8 cellular contexts compared by ENCODE assay signal in genomic region chr15:43370975-43371974, GRCh38. TPM values are rescaled to one million over a fixed set of nuclear protein-coding genes. Genes with fewer than 3 reads are reported as not detected.
DNase-seq lines count a peak whose midpoint lies in the region; ATAC-seq lines count a peak whose summit lies in the region.

Gene TUBGCP4, plus strand, starts transcription at chr15:43371101. Its CDS starts 254 bp downstream, at chr15:43371355.
Gene ZSCAN29, minus strand, starts transcription at chr15:43371043. Its CDS starts 1,130 bp downstream, at chr15:43369913.

- no peaks in the 10 kb centered on the region for H3K9me3 ChIP-seq in endocrine pancreas (ENCODE audit: control insufficient read depth, low read length)

- peaks cover 16% of the 10 kb centered on the region for H3K4me1 ChIP-seq in endocrine pancreas (ENCODE audit: control insufficient read depth, insufficient read depth, low read length)

- peak within 1 kb of the TSS; percentile 98 for H3K9ac ChIP-seq in endocrine pancreas (ENCODE audit: control insufficient read depth, insufficient read depth, low read length)

- DNase-seq in C1 segment of cervical spinal cord (lab: John Stamatoyannopoulos, UW) (peak; percentile 2 to 87 (median 68)), NK-92 (lab: John Stamatoyannopoulos, UW; ENCODE audit: unreplicated experiment) (peak; percentile 37), mesenteric fat pad (ENCODE audit: low spot score) (peak; percentile 96)
- peak; percentile 62 to 68 for DNase-seq in activated CD8-positive, alpha-beta memory T cell treated with anti-CD3 and anti-CD28 coated beads for 4 hours (ENCODE audit: low read depth in 2 of 2)
- DNase-seq in stimulated activated CD8-positive, alpha-beta memory T cell treated with anti-CD3 and anti-CD28 coated beads, Interleukin-15, amount 100 ng/mL, for 24 hours (ENCODE audit: low read depth) = peak; percentile 59

- no peaks in the 10 kb centered on the region for H3K27me3 ChIP-seq in endocrine pancreas (ENCODE audit: control insufficient read depth, insufficient read depth, low read length)

- peak within 1 kb of the TSS; percentile 82 for H3K4me3 ChIP-seq in endocrine pancreas (ENCODE audit: control insufficient read depth, insufficient read depth, low read length)

- H3K36me3 ChIP-seq in endocrine pancreas (ENCODE audit: control insufficient read depth, insufficient read depth, low read length) = no peaks in the 10 kb centered on the region

- ATAC-seq in GM19351 (IDR thresholded peaks at IDR 0.05; ENCODE audit: unreplicated experiment) = peak; percentile 71
- peak; percentile 60 for ATAC-seq in HG03571 (IDR thresholded peaks at IDR 0.05; ENCODE audit: unreplicated experiment)

RNA-seq across cellular contexts. Expression of gene TUBGCP4, which starts in this region (rescaled TPM):
- 13.5 TPM for total RNA-seq in mesenteric fat pad

RNA-seq across cellular contexts. Expression of gene ZSCAN29, which starts in this region (rescaled TPM):
- 24.3 TPM for total RNA-seq in mesenteric fat pad

Comparison
In these comparisons a context has a peak if more than half of its experiments do, and no peak if none do; other contexts are left out.
1. Peak in every context shown above with its lines: DNase-seq, ATAC-seq and H3K4me3 ChIP-seq.
2. DNase-seq: peak in every context shown above with its lines; median percentile 96 in mesenteric fat pad; 68 in C1 segment of cervical spinal cord; 65 in activated CD8-positive, alpha-beta memory T cell treated with anti-CD3 and anti-CD28 coated beads for 4 hours; 59 in stimulated activated CD8-positive, alpha-beta memory T cell treated with anti-CD3 and anti-CD28 coated beads, Interleukin-15, amount 100 ng/mL, for 24 hours; 37 in NK-92.